Comparison of ENCODE assay signal across 10 cellular contexts in genomic region chr5:132394681-132395259, GRCh38. TPM values are rescaled to one million over a fixed set of nuclear protein-coding genes. Genes with fewer than 3 reads are reported as not detected.
DNase-seq lines count a peak whose midpoint lies in the region; ATAC-seq and TF ChIP-seq lines count a peak whose summit lies in the region.
"Had no signal": no experiment of that assay in that cellular context is flagged by ENCODE, and none has a peak within 500 bp of the region (broad histone marks: within the 10 kb centered on the region; RNA-seq: fewer than 3 reads in every experiment).

No MANE protein-coding gene starts in this region.

- H3K4me1 Mint-ChIP-seq in activated T-cell treated with anti-CD3 and anti-CD28 coated beads, Interleukin-2, amount 50 U/mL, for 24 hours (ENCODE audit: low read depth): peaks cover 74% of the 10 kb centered on the region
- peaks cover 23 to 29% of the 10 kb centered on the region in 2 donors for H3K4me1 Mint-ChIP-seq in stimulated activated naive B cell treated with anti-CD40 and anti-IgM and Interleukin-4, amounts not matched to agents 10 μg/mL and 1 μg/mL and 100 μg/mL, for 72 hours

- BruUV-seq in Panc1 (replicated peaks; lab: Mats Ljungman, UMichigan): no TSS peak

- peaks cover 7% of the 10 kb centered on the region for H3K4me1 ChIP-seq in Panc1 (ENCODE audit: control insufficient read depth, insufficient read depth, low read length)

- peaks cover 29% of the 10 kb centered on the region for H3K36me3 Mint-ChIP-seq in activated T-cell treated with anti-CD3 and anti-CD28 coated beads, Interleukin-2, amount 50 U/mL, for 24 hours (ENCODE audit: low read depth)
- H3K36me3 Mint-ChIP-seq in stimulated activated naive B cell treated with anti-CD40 and anti-IgM and Interleukin-4, amounts not matched to agents 10 μg/mL and 1 μg/mL and 100 μg/mL, for 72 hours: peaks cover 4 to 24% of the 10 kb centered on the region in 2 donors

- DNase-seq in activated T-cell treated with anti-CD3 and anti-CD28 coated beads, Interleukin-2, amount 50 U/mL, for 24 hours: no peak
- no peak for DNase-seq in activated T-cell treated with anti-CD3 and anti-CD28 coated beads, Interleukin-2, amount 50 U/mL, for 48 hours
- DNase-seq in Panc1 (ENCODE audit: low read depth, low spot score): no peak
- DNase-seq in stimulated activated naive B cell treated with anti-CD40 and anti-IgM and Interleukin-4, amounts not matched to agents 10 μg/mL and 1 μg/mL and 100 μg/mL, for 72 hours: no peak
- DNase-seq in DMS153 treated with DMSO at 0.1 percent for 48 hours (lab: John Stamatoyannopoulos, UW; ENCODE audit: unreplicated experiment): no peak
- DNase-seq in Right ventricle myocardium inferior (ENCODE audit: missing footprints): no peak
- no peak for DNase-seq in activated naive CD4-positive, alpha-beta T cell treated with anti-CD3 and anti-CD28 coated beads, Interleukin-2, amount 50 U/mL, for 16 hours
- DNase-seq: effector CD8-positive, alpha-beta T cell had no signal

- no peaks in the 10 kb centered on the region for H3K9me3 Mint-ChIP-seq in activated T-cell treated with anti-CD3 and anti-CD28 coated beads, Interleukin-2, amount 50 U/mL, for 24 hours
- no peaks in the 10 kb centered on the region for H3K9me3 Mint-ChIP-seq in stimulated activated naive B cell treated with anti-CD40 and anti-IgM and Interleukin-4, amounts not matched to agents 10 μg/mL and 1 μg/mL and 100 μg/mL, for 72 hours

- H3K4me3 Mint-ChIP-seq in activated T-cell treated with anti-CD3 and anti-CD28 coated beads, Interleukin-2, amount 50 U/mL, for 24 hours: no peak overlapping the region
- peak overlapping the region in 1 of 2 donors; percentile 18 for H3K4me3 Mint-ChIP-seq in stimulated activated naive B cell treated with anti-CD40 and anti-IgM and Interleukin-4, amounts not matched to agents 10 μg/mL and 1 μg/mL and 100 μg/mL, for 72 hours

- no peaks in the 10 kb centered on the region for H3K27me3 ChIP-seq in Panc1 (ENCODE audit: control insufficient read depth, insufficient read depth, low read length)

- H3K36me3 ChIP-seq in Panc1 (ENCODE audit: control insufficient read depth, insufficient read depth, low read length): no peaks in the 10 kb centered on the region; the same call in 1 of the 2 replicates

- POLR2A ChIA-PET in Panc1 (lab: Charles Lee): interaction anchor here (0.5 kb wide), 1 partner anchor 517 kb away, joined by 3 read pairs; no protein-coding TSS in a partner anchor

- H3K27me3 Mint-ChIP-seq in activated T-cell treated with anti-CD3 and anti-CD28 coated beads, Interleukin-2, amount 50 U/mL, for 24 hours: no peaks in the 10 kb centered on the region
- no peaks in the 10 kb centered on the region for H3K27me3 Mint-ChIP-seq in stimulated activated naive B cell treated with anti-CD40 and anti-IgM and Interleukin-4, amounts not matched to agents 10 μg/mL and 1 μg/mL and 100 μg/mL, for 72 hours

- ATAC-seq in HG03103 (IDR thresholded peaks at IDR 0.05; ENCODE audit: low read depth, unreplicated experiment) (peak; percentile 91), Panc1 (no peak), Right ventricle myocardium inferior (no peak)
- ATAC-seq in stimulated activated naive B cell treated with anti-CD40 and anti-IgM and Interleukin-4, amounts not matched to agents 10 μg/mL and 1 μg/mL and 100 μg/mL, for 72 hours (replicated peaks): peak; percentile 70 to 80

- H3K27ac ChIP-seq in Panc1 (ENCODE audit: low read length): no peak overlapping the region
- H3K27ac ChIP-seq: SK-N-MC had no signal

- no peaks in the 10 kb centered on the region for H3K9me3 ChIP-seq in Panc1 (ENCODE audit: control insufficient read depth, insufficient read depth, low read depth, low read length)

- in situ Hi-C loops in Panc1 (cut with HindIII; ENCODE audit: low pct_unique_long_range_greater_than_20kb, low sequenced_read_pairs): loop anchor here (25.0 kb wide), 1 partner anchor 93 kb away; the partner anchor contains the start of gene IRF1

- peak overlapping the region; percentile 48 for H3K27ac Mint-ChIP-seq in activated T-cell treated with anti-CD3 and anti-CD28 coated beads, Interleukin-2, amount 50 U/mL, for 24 hours
- H3K27ac Mint-ChIP-seq in stimulated activated naive B cell treated with anti-CD40 and anti-IgM and Interleukin-4, amounts not matched to agents 10 μg/mL and 1 μg/mL and 100 μg/mL, for 72 hours: peak overlapping the region; percentile 71

- TF ChIP-seq CTCF in Panc1 (IDR thresholded peaks at IDR 0.05): 0 out of 2 replicates have a peak, but pooled peaks have one; percentile 7

- H3K4me3 ChIP-seq in Panc1 (ENCODE audit: low read depth in 2 of 2, low read length in 2 of 2): no peak overlapping the region
- H3K4me3 ChIP-seq: SK-N-MC had no signal

- CTCF ChIA-PET in Panc1 (lab: Charles Lee): no interaction called here

- intact Hi-C loops in Panc1 (cut with micrococcal nuclease; ENCODE audit: unreplicated experiment) (no loop called here), Right ventricle myocardium inferior (cut with DNase I) (loop anchor here (10.0 kb wide), 1 partner anchor 340 kb away; the partner anchor contains the start of gene KIF3A)

RNA-seq across cellular contexts. Expression of gene SLC22A5, which starts 25.3 kb away (rescaled TPM):
- total RNA-seq in Panc1 (2021; ENCODE audit: unreplicated experiment): 9.5 TPM
- 7.2 TPM for polyA plus RNA-seq in Panc1 (2012; ENCODE audit: insufficient read length)
- total RNA-seq in Right ventricle myocardium inferior: 22.3 TPM

Comparison
In these comparisons a context has a peak if more than half of its experiments do, and no peak if none do; other contexts are left out.
1. ATAC-seq: peak in HG03103 (single experiment) and stimulated activated naive B cell treated with anti-CD40 and anti-IgM and Interleukin-4, amounts not matched to agents 10 μg/mL and 1 μg/mL and 100 μg/mL, for 72 hours (2 of 2); none in Panc1 (single experiment) and Right ventricle myocardium inferior (single experiment).